Comparison of ENCODE assay signal across 11 cellular contexts in the genomic region with DNA sequence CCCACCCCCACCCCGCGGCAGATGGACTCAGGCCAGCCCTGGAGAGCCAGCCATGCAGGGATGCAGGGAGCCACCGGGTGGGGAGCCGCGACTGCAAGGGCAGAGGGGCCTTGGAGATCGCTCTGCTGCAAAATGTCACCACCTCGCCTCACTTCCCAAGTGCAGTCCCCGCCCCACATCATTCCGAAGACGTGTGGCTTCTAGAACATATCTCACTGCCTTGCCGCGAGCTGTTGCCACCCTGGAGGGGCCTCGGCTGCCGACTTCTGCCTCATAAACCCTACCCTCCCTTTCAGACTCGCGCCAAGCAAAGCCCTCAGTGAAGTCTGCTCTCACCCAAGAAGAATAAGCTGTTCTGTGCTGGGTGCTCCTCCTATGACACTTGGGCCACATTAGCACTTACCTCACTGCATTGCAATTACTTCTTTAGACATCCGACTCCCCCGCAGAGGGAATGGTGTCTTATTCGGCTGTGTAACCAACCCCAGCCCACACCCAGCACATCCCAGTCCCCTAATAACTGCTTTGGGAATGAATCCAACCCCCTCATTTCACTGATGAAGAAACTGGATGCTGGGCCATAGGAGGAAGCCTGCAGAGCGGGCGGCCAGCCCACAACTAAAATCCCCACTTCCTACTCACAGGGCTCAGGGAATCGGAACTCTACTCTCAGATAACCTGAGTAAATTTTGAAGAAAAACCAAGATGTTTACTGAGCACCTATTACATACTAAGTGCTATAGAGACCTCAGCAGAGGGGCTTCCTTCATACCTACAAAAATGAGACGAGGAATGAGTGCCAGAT. TPM values are rescaled to one million over a fixed set of nuclear protein-coding genes. Genes with fewer than 3 reads are reported as not detected.
DNase-seq lines count a peak whose midpoint lies in the region; ATAC-seq and TF ChIP-seq lines count a peak whose summit lies in the region.
"Had no signal": no experiment of that assay in that cellular context is flagged by ENCODE, and none has a peak within 500 bp of the region (broad histone marks: within the 10 kb centered on the region; RNA-seq: fewer than 3 reads in every experiment).

No MANE protein-coding gene starts in this region.

- peaks cover 71 to 92% of the 10 kb centered on the region in 2 donors for H3K4me1 Mint-ChIP-seq in effector memory CD8-positive, alpha-beta T cell (ENCODE audit: low read depth in 2 of 2)
- peaks cover 37 to 72% of the 10 kb centered on the region in 2 donors for H3K4me1 Mint-ChIP-seq in immature natural killer cell

- H3K27me3 ChIP-seq in mucosa of rectum (ENCODE audit: control insufficient read depth in 2 of 2, insufficient read depth in 2 of 2, low read length in 2 of 2) (no peaks in the 10 kb centered on the region), transverse colon (no peaks in the 10 kb centered on the region)

- peak overlapping the region in 1 of 2 donors; percentile 91 for H3K27ac Mint-ChIP-seq in effector memory CD8-positive, alpha-beta T cell
- H3K27ac Mint-ChIP-seq in immature natural killer cell: no peak overlapping the region

- H3K36me3 ChIP-seq in mucosa of rectum (ENCODE audit: control insufficient read depth in 2 of 2, insufficient read depth in 2 of 2, low read length in 2 of 2) (peaks cover 6 to 52% of the 10 kb centered on the region in 2 donors), transverse colon (no peaks in the 10 kb centered on the region)

- intact Hi-C loops in transverse colon (cut with DNase I; ENCODE audit: low total_unique reads): no loop called here

- ATAC-seq in effector memory CD8-positive, alpha-beta T cell (replicated peaks): no peak
- no peak for ATAC-seq in HG02798 (IDR thresholded peaks at IDR 0.05; ENCODE audit: poor library complexity, unreplicated experiment)
- no peak for ATAC-seq in HG03108 (IDR thresholded peaks at IDR 0.05; ENCODE audit: unreplicated experiment)

- H3K4me3 Mint-ChIP-seq in effector memory CD8-positive, alpha-beta T cell: peak overlapping the region; percentile 40 to 70
- H3K4me3 Mint-ChIP-seq in immature natural killer cell: no peak overlapping the region

- H3K9me3 ChIP-seq in mucosa of rectum (ENCODE audit: control insufficient read depth in 2 of 2, low read length in 2 of 2): no peaks in the 10 kb centered on the region
- no peaks in the 10 kb centered on the region for H3K9me3 ChIP-seq in transverse colon

- in situ Hi-C loops in transverse colon (cut with MboI; ENCODE audit: low pct_ligation_motif_present in 1 of 4, low pct_unique_long_range_greater_than_20kb in 1 of 4, low sequenced_read_pairs in 3 of 4): no loop called here

- peaks cover 30% of the 10 kb centered on the region for H3K36me3 Mint-ChIP-seq in effector memory CD8-positive, alpha-beta T cell (ENCODE audit: insufficient read depth)
- peaks cover 22 to 73% (median 45%) of the 10 kb centered on the region in 3 donors for H3K36me3 Mint-ChIP-seq in immature natural killer cell

- H3K9ac ChIP-seq in mucosa of rectum (ENCODE audit: low read depth in 1 of 2, low read length in 2 of 2): peak overlapping the region in 1 of 2 donors; percentile 26

- H3K4me3 ChIP-seq in mucosa of rectum (ENCODE audit: low read length in 2 of 2) (no peak overlapping the region), transverse colon (no peak overlapping the region)

- WGBS in transverse colon (ENCODE audit: low coverage in 1 of 2), 2 donors: 0 to 62% methylated on average over 1 to 23 of the region's 23 CpGs

- no peaks in the 10 kb centered on the region for H3K9me3 Mint-ChIP-seq in effector memory CD8-positive, alpha-beta T cell
- no peaks in the 10 kb centered on the region for H3K9me3 Mint-ChIP-seq in immature natural killer cell

- no peak for TF ChIP-seq EP300 in transverse colon (IDR thresholded peaks at IDR 0.05; ENCODE audit: low read depth)

- H3K4me1 ChIP-seq in mucosa of rectum (ENCODE audit: control insufficient read depth in 2 of 2, insufficient read depth in 2 of 2, low read length in 2 of 2) (peaks cover 51 to 53% of the 10 kb centered on the region in 2 donors), transverse colon (peaks cover 61 to 64% (median 62%) of the 10 kb centered on the region in 4 donors)

- peak; percentile 24 for DNase-seq in NCI-H82 (lab: John Stamatoyannopoulos, UW)
- no peak for DNase-seq in NCI-H82 treated with DMSO at 0.1 percent for 48 hours (lab: John Stamatoyannopoulos, UW; ENCODE audit: unreplicated experiment)
- no peak for DNase-seq in effector memory CD8-positive, alpha-beta T cell
- no peak for DNase-seq in transverse colon
- DNase-seq in immature natural killer cell: no peak
- DNase-seq: activated CD4-positive, alpha-beta T cell treated with anti-CD3 and anti-CD28 coated beads, Interleukin-2, amount 50 U/mL, for 1 hour; naive B cell; NCI-H2081 had no signal

- no peaks in the 10 kb centered on the region for H3K27me3 Mint-ChIP-seq in effector memory CD8-positive, alpha-beta T cell
- H3K27me3 Mint-ChIP-seq in immature natural killer cell (ENCODE audit: low read depth in 3 of 3): peaks cover 5 to 19% (median 16%) of the 10 kb centered on the region in 3 donors
- H3K27me3 Mint-ChIP-seq: naive B cell had no signal

- TF ChIP-seq CTCF in transverse colon (IDR thresholded peaks at IDR 0.05): no peak

- no peak for TF ChIP-seq POLR2A in transverse colon (IDR thresholded peaks at IDR 0.05)

- peak overlapping the region; percentile 5 to 26 for H3K27ac ChIP-seq in mucosa of rectum (ENCODE audit: low read depth in 2 of 2, low read length in 2 of 2)
- peak overlapping the region; percentile 95 to 97 (median 96) for H3K27ac ChIP-seq in transverse colon

RNA-seq across cellular contexts. Expression of a gene that starts 8.6 kb away (rescaled TPM):
- 100 to 1,000 TPM in 2 of 4 donors, 10 to 100 TPM in 2; 49.8 to 223 (median 114) TPM for total RNA-seq in transverse colon
- polyA plus RNA-seq in immature natural killer cell: 10 to 100 TPM in 1 of 3 donors, 1 to 10 TPM in 1, under 1 TPM in 1; 0.06 to 18.6 (median 3.9) TPM

Comparison
In these comparisons a context has a peak if more than half of its experiments do, and no peak if none do; other contexts are left out.
1. H3K4me3 Mint-ChIP-seq: peak in effector memory CD8-positive, alpha-beta T cell (2 of 2); none in immature natural killer cell (0 of 5).